2 cellular contexts compared by ENCODE assay signal in genomic region chr14:67505254-67505653, GRCh38.
TF ChIP-seq lines count a peak whose summit lies in the region.

No MANE protein-coding gene starts in this region.

TF ChIP-seq in IMR-90, 13 proteins besides CTCF, POLR2A, EP300 and RAD21:
- TF ChIP-seq FOS (IDR thresholded peaks at IDR 0.05; ENCODE audit: low read depth, low read length) (no peak), BHLHE40 (IDR thresholded peaks at IDR 0.05; ENCODE audit: low read depth, low read length) (no peak), MAFK (IDR thresholded peaks at IDR 0.05; ENCODE audit: low read depth, low read length) (no peak), USF2 (IDR thresholded peaks at IDR 0.05; ENCODE audit: low read depth, low read length) (no peak), CEBPB (IDR thresholded peaks at IDR 0.05; ENCODE audit: low read depth, low read length) (no peak), SMC3 (IDR thresholded peaks at IDR 0.05; ENCODE audit: low read depth, low read length) (no peak)

TF ChIP-seq in H1, 55 proteins besides CTCF, POLR2A, EP300 and RAD21:
- TF ChIP-seq ZNF274 (IDR thresholded peaks at IDR 0.05; ENCODE audit: borderline replicate concordance, extremely low read depth, low read length) (no peak), JUN (IDR thresholded peaks at IDR 0.05; ENCODE audit: low read depth, low read length) (no peak), CEBPB (IDR thresholded peaks at IDR 0.05; ENCODE audit: low read depth, low read length) (no peak)
